ENCODE assay signal across 1 cellular context in genomic region chr1:43317817-43318471, GRCh38.
A peak's percentile ranks its signal among the peaks of the same experiment; 100 is the strongest.
TF ChIP-seq lines count a peak whose summit lies in the region.

No MANE protein-coding gene starts in this region.

TF ChIP-seq in K562, 482 proteins besides CTCF, POLR2A, EP300 and RAD21:
- TF ChIP-seq UBTF (IDR thresholded peaks at IDR 0.05; ENCODE audit: borderline replicate concordance in 1 of 2, low read depth in 2 of 2, low read length in 2 of 2) (no peak), RCOR1 (IDR thresholded peaks at IDR 0.05; ENCODE audit: borderline replicate concordance in 1 of 2, low read depth in 2 of 2, low read length in 2 of 2) (peak in 1 of 2 experiments; percentile 26; a peak in 1 of 4 replicates), TBP (optimal IDR thresholded peaks at IDR 0.05; ENCODE audit: low read depth, low read length) (no peak), NFXL1 (CRISPR knock-in tag; IDR thresholded peaks at IDR 0.05) (no peak), EGR1 (conservative IDR thresholded peaks at IDR 0.05) (peak; percentile 91)
- TF ChIP-seq, protein P1, sequence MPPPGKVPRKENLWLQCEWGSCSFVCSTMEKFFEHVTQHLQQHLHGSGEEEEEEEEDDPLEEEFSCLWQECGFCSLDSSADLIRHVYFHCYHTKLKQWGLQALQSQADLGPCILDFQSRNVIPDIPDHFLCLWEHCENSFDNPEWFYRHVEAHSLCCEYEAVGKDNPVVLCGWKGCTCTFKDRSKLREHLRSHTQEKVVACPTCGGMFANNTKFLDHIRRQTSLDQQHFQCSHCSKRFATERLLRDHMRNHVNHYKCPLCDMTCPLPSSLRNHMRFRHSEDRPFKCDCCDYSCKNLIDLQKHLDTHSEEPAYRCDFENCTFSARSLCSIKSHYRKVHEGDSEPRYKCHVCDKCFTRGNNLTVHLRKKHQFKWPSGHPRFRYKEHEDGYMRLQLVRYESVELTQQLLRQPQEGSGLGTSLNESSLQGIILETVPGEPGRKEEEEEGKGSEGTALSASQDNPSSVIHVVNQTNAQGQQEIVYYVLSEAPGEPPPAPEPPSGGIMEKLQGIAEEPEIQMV (tag; conservative IDR thresholded peaks at IDR 0.05; ENCODE audit: low read depth): no peak
- TF ChIP-seq, protein P2, sequence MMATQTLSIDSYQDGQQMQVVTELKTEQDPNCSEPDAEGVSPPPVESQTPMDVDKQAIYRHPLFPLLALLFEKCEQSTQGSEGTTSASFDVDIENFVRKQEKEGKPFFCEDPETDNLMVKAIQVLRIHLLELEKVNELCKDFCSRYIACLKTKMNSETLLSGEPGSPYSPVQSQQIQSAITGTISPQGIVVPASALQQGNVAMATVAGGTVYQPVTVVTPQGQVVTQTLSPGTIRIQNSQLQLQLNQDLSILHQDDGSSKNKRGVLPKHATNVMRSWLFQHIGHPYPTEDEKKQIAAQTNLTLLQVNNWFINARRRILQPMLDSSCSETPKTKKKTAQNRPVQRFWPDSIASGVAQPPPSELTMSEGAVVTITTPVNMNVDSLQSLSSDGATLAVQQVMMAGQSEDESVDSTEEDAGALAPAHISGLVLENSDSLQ (IDR thresholded peaks at IDR 0.05): no peak
- TF ChIP-seq, protein P3, sequence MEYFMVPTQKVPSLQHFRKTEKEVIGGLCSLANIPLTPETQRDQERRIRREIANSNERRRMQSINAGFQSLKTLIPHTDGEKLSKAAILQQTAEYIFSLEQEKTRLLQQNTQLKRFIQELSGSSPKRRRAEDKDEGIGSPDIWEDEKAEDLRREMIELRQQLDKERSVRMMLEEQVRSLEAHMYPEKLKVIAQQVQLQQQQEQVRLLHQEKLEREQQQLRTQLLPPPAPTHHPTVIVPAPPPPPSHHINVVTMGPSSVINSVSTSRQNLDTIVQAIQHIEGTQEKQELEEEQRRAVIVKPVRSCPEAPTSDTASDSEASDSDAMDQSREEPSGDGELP (CRISPR knock-in tag; IDR thresholded peaks at IDR 0.05; ENCODE audit: borderline replicate concordance): 0 out of 2 replicates have a peak, but pooled peaks have one; percentile 16
